ENCODE assay signal across 9 cellular contexts in the genomic region with DNA sequence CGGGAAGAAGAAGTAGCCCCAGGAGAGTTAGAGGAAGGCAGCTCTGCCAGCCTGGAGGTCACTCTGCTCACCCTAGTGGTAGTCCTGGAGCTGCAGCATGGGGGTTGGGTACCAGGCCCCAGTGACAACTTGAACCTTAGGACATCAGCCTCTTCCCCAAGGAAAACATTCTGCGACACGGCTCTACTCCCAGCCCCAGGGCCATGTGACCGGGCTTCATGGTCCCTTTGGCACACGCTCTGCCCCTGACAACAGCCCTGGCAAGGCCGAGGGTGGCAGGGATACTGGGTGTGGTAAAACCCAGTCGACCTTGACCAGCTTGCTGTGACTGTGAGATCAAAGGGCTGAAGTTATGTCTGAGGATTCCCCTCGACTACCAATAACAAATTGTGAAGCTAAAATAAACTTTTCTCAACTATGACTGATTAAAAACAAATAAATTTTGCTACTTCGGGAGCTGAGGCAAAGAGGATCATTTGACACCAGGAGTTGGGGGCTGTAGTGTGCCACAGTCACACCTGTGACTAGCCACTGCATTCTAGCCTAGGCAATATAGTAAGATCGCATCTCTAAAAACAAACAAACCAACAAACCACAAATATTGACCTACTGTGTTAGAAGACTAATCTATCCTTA. TPM values are rescaled to one million over a fixed set of nuclear protein-coding genes. Genes with fewer than 3 reads are reported as not detected.
DNase-seq lines count a peak whose midpoint lies in the region; ATAC-seq and TF ChIP-seq lines count a peak whose summit lies in the region.
"Had no signal": no experiment of that assay in that cellular context is flagged by ENCODE, and none has a peak within 500 bp of the region (broad histone marks: within the 10 kb centered on the region; RNA-seq: fewer than 3 reads in every experiment).

No MANE protein-coding gene starts in this region.

- BruUV-seq in Calu3 (replicated peaks; lab: Mats Ljungman, UMichigan), result no TSS peak

- intact Hi-C loops in Calu3 (cut with micrococcal nuclease; ENCODE audit: unreplicated experiment), result no loop called here
- intact Hi-C loops in right cardiac atrium (cut with DNase I), result no loop called here
- intact Hi-C loops in activated CD4-positive, alpha-beta T cell treated with anti-CD3 and anti-CD28 coated beads for 36 hours (cut with DNase I, micrococcal nuclease), result no loop called here

- no peak overlapping the region for H3K4me3 Mint-ChIP-seq in Calu3 (ENCODE audit: low read depth, unreplicated experiment)
- no peak overlapping the region for H3K4me3 Mint-ChIP-seq in activated CD4-positive, alpha-beta T cell treated with anti-CD3 and anti-CD28 coated beads for 36 hours

- no peak for TF ChIP-seq CTCF in Calu3 (IDR thresholded peaks at IDR 0.05; ENCODE audit: unreplicated experiment)

- CTCF ChIA-PET in Calu3 (lab: Charles Lee), result no interaction called here
- CTCF ChIA-PET in activated CD4-positive, alpha-beta T cell treated with anti-CD3 and anti-CD28 coated beads for 36 hours (lab: Charles Lee), result interaction anchor here (0.8 to 2.0 kb wide), 3 partner anchors 9 to 93 kb away, joined by 3 to 7 read pairs (median 4); no protein-coding TSS in a partner anchor

- H3K27me3 Mint-ChIP-seq in Calu3 (ENCODE audit: unreplicated experiment), result no peaks in the 10 kb centered on the region
- H3K27me3 Mint-ChIP-seq in activated CD4-positive, alpha-beta T cell treated with anti-CD3 and anti-CD28 coated beads for 36 hours, result peaks cover 5% of the 10 kb centered on the region

- H3K27me3 ChIP-seq in right cardiac atrium (ENCODE audit: control insufficient read depth, insufficient read depth), result no peaks in the 10 kb centered on the region
- H3K27me3 ChIP-seq: ovary had no signal

- no peaks in the 10 kb centered on the region for H3K36me3 Mint-ChIP-seq in Calu3 (ENCODE audit: insufficient read depth, unreplicated experiment)
- no peaks in the 10 kb centered on the region for H3K36me3 Mint-ChIP-seq in activated CD4-positive, alpha-beta T cell treated with anti-CD3 and anti-CD28 coated beads for 36 hours (ENCODE audit: low read depth)

- no peak overlapping the region for H3K27ac ChIP-seq in right cardiac atrium (ENCODE audit: low read length)
- H3K27ac ChIP-seq: ovary had no signal

- no peaks in the 10 kb centered on the region for H3K4me1 ChIP-seq in right cardiac atrium (ENCODE audit: control insufficient read depth, insufficient read depth, low read length)

- no peak overlapping the region for H3K4me3 ChIP-seq in right cardiac atrium (ENCODE audit: low read length)
- H3K4me3 ChIP-seq: ovary had no signal

- POLR2A ChIA-PET in activated CD4-positive, alpha-beta T cell treated with anti-CD3 and anti-CD28 coated beads for 36 hours (lab: Charles Lee), result no interaction called here

- no peaks in the 10 kb centered on the region for H3K9me3 ChIP-seq in right cardiac atrium (ENCODE audit: control insufficient read depth, low read length)
- H3K9me3 ChIP-seq: ovary had no signal

- H3K4me1 Mint-ChIP-seq in Calu3 (ENCODE audit: low read depth, unreplicated experiment), result no peaks in the 10 kb centered on the region
- H3K4me1 Mint-ChIP-seq in activated CD4-positive, alpha-beta T cell treated with anti-CD3 and anti-CD28 coated beads for 36 hours, result no peaks in the 10 kb centered on the region

- WGBS in right cardiac atrium, result 68% methylated on average over 10 of the region's 10 CpGs

- H3K27ac Mint-ChIP-seq in Calu3 (ENCODE audit: unreplicated experiment), result no peak overlapping the region
- H3K27ac Mint-ChIP-seq in activated CD4-positive, alpha-beta T cell treated with anti-CD3 and anti-CD28 coated beads for 36 hours, result no peak overlapping the region

- DNase-seq in Calu3, result peak; percentile 7
- peak; percentile 78 for DNase-seq in NAMALWA (ENCODE audit: low spot score)
- peak in 2 of 3 donors; percentile 45 to 50 for DNase-seq in right cardiac atrium
- no peak for DNase-seq in GM03348 (ENCODE audit: low spot score)
- DNase-seq in NCI-H226, result no peak
- DNase-seq in activated CD4-positive, alpha-beta T cell treated with anti-CD3 and anti-CD28 coated beads for 36 hours, result no peak
- no peak for DNase-seq in T-helper 2 cell

- peak; percentile 52 for ATAC-seq in GM21528 (IDR thresholded peaks at IDR 0.05; ENCODE audit: low FRiP score, unreplicated experiment)
- ATAC-seq in right cardiac atrium, result peak in 1 of 2 donors; percentile 59
- no peak for ATAC-seq in activated CD4-positive, alpha-beta T cell treated with anti-CD3 and anti-CD28 coated beads for 36 hours

- H3K9me3 Mint-ChIP-seq in Calu3 (ENCODE audit: low read depth, unreplicated experiment), result no peaks in the 10 kb centered on the region
- H3K9me3 Mint-ChIP-seq in activated CD4-positive, alpha-beta T cell treated with anti-CD3 and anti-CD28 coated beads for 36 hours (ENCODE audit: low read depth), result no peaks in the 10 kb centered on the region

RNA-seq across cellular contexts. Expression of a gene that starts 24.4 kb away (rescaled TPM):
- 50.5 and 53.5 TPM in 2 replicates for total RNA-seq in Calu3 (2022)
- total RNA-seq in right cardiac atrium, result 10 to 100 TPM; 52.3 to 59.6 (median 54.2) TPM
- 18.3 TPM for polyA plus RNA-seq in right cardiac atrium
- 10 to 100 TPM; 42.2 to 53.6 TPM for total RNA-seq in activated CD4-positive, alpha-beta T cell treated with anti-CD3 and anti-CD28 coated beads for 36 hours

Comparison
In these comparisons a context has a peak if more than half of its experiments do, and no peak if none do; other contexts are left out.
1. DNase-seq: peak in Calu3 (single experiment), NAMALWA (single experiment) and right cardiac atrium (2 of 3); none in GM03348 (single experiment), NCI-H226 (single experiment), activated CD4-positive, alpha-beta T cell treated with anti-CD3 and anti-CD28 coated beads for 36 hours (single experiment) and T-helper 2 cell (0 of 5).